ENCODE assay signal across 1 cellular context in genomic region chr2:27628767-27629709, GRCh38.
TF ChIP-seq lines count a peak whose summit lies in the region.

CCDC121 (minus strand) TSS chr2:27629012; CDS start chr2:27627799, 1,213 bp downstream.
GPN1 (plus strand) TSS chr2:27629050; CDS start chr2:27629059, 9 bp downstream.

TF ChIP-seq in K562, 482 proteins besides CTCF, POLR2A, EP300 and RAD21 (continued from another document and continues in another):
- TF ChIP-seq HBP1 (CRISPR knock-in tag; IDR thresholded peaks at IDR 0.05) (no peak), HDAC3 (IDR thresholded peaks at IDR 0.05; ENCODE audit: borderline replicate concordance, partially characterized antibody) (peak; percentile 25), KAT2B (IDR thresholded peaks at IDR 0.05; ENCODE audit: low read depth, low read length) (no peak), ZNF165 (CRISPR knock-in tag; IDR thresholded peaks at IDR 0.05; ENCODE audit: borderline replicate concordance) (no peak), ZNF436 (CRISPR knock-in tag; IDR thresholded peaks at IDR 0.05) (no peak), TBP (optimal IDR thresholded peaks at IDR 0.05; ENCODE audit: low read depth, low read length) (peak; percentile 86), RB1 (IDR thresholded peaks at IDR 0.05; ENCODE audit: low read depth) (peak; percentile 74; the same call in 1 of the 2 replicates), ATF2 (CRISPR knock-in tag; IDR thresholded peaks at IDR 0.05) (no peak), CREB1 (IDR thresholded peaks at IDR 0.05) (no peak; the same call in 1 of the 2 replicates), CREB1 (CRISPR knock-in tag; IDR thresholded peaks at IDR 0.05) (0 out of 2 replicates have a peak, but pooled peaks have one; percentile 55), RFX1 (IDR thresholded peaks at IDR 0.05) (peak; percentile 87), RNF219 (CRISPR knock-in tag; IDR thresholded peaks at IDR 0.05) (no peak), RBM25 (IDR thresholded peaks at IDR 0.05; ENCODE audit: low read depth, low read length, severe bottlenecking) (no peak), TEAD1 (CRISPR knock-in tag; IDR thresholded peaks at IDR 0.05) (peak in 1 of 2 experiments; percentile 35; a peak in 1 of 4 replicates), ETV1 (tag; conservative IDR thresholded peaks at IDR 0.05; ENCODE audit: low read depth) (peak; percentile 60; the same call in 1 of the 2 replicates), POU5F1 (IDR thresholded peaks at IDR 0.05; ENCODE audit: borderline replicate concordance, low read depth, low read length, partially characterized antibody) (no peak), PBX2 (CRISPR knock-in tag; IDR thresholded peaks at IDR 0.05; ENCODE audit: low read depth) (no peak), PBX2 (tag; conservative IDR thresholded peaks at IDR 0.05; ENCODE audit: low read depth) (no peak), CREB3L1 (IDR thresholded peaks at IDR 0.05; ENCODE audit: borderline replicate concordance, low read depth) (peak; percentile 80), NCOA4 (IDR thresholded peaks at IDR 0.05; ENCODE audit: partially characterized antibody) (no peak), MNT (conservative IDR thresholded peaks at IDR 0.05) (peak; percentile 82 to 95), NRF1 (conservative IDR thresholded peaks at IDR 0.05 in 1 of 2, IDR thresholded peaks at IDR 0.05 in 1 of 2) (peak in 1 of 2 experiments; percentile 34; a peak in 3 of 4 replicates), BRD4 (IDR thresholded peaks at IDR 0.05) (no peak), ATF4 (CRISPR knock-in tag; IDR thresholded peaks at IDR 0.05) (no peak), ERF (CRISPR knock-in tag; IDR thresholded peaks at IDR 0.05) (peak; percentile 49; the same call in 1 of the 2 replicates), SIX5 (IDR thresholded peaks at IDR 0.05; ENCODE audit: borderline replicate concordance in 1 of 2, insufficient read depth in 1 of 2, low read depth in 1 of 2, low read length in 2 of 2) (no peak), ZKSCAN1 (IDR thresholded peaks at IDR 0.05; ENCODE audit: low read depth, low read length) (peak; percentile 68; the same call in 1 of the 2 replicates), ZBTB33 (CRISPR knock-in tag; IDR thresholded peaks at IDR 0.05) (peak; percentile 17; the same call in 1 of the 2 replicates), CBFB (CRISPR knock-in tag; IDR thresholded peaks at IDR 0.05) (0 out of 2 replicates have a peak, but pooled peaks have one; percentile 13), PREB (CRISPR knock-in tag; IDR thresholded peaks at IDR 0.05) (no peak), ATF1 (CRISPR knock-in tag; IDR thresholded peaks at IDR 0.05) (no peak), ATF1 (tag; IDR thresholded peaks at IDR 0.05) (peak; percentile 76), NFXL1 (CRISPR knock-in tag; IDR thresholded peaks at IDR 0.05) (no peak), RBFOX2 (IDR thresholded peaks at IDR 0.05; ENCODE audit: low read depth, low read length) (peak; percentile 91), MAZ (CRISPR knock-in tag; conservative IDR thresholded peaks at IDR 0.05 in 1 of 2, IDR thresholded peaks at IDR 0.05 in 1 of 2) (peak; percentile 66 to 70; a peak in 3 of 4 replicates), EP400 (IDR thresholded peaks at IDR 0.05) (peak; percentile 90), CTBP1 (IDR thresholded peaks at IDR 0.05; ENCODE audit: borderline replicate concordance) (peak; percentile 62; the same call in 1 of the 2 replicates), CXXC5 (CRISPR knock-in tag; IDR thresholded peaks at IDR 0.05) (peak; percentile 52), HMGN3 (IDR thresholded peaks at IDR 0.05; ENCODE audit: borderline replicate concordance, extremely low read depth, insufficient read length, low read depth, low read length) (peak; percentile 38), SNIP1 (IDR thresholded peaks at IDR 0.05; ENCODE audit: low read depth) (no peak; the same call in 1 of the 2 replicates), NBN (IDR thresholded peaks at IDR 0.05; ENCODE audit: low read depth) (no peak; the same call in 1 of the 2 replicates), PHF20 (IDR thresholded peaks at IDR 0.05; ENCODE audit: partially characterized antibody) (peak; percentile 97), NONO (IDR thresholded peaks at IDR 0.05; ENCODE audit: low read depth in 2 of 2, low read length in 1 of 2) (0 out of 4 replicates have a peak, but pooled peaks of 1 of the 2 experiments have one; percentile 18), SMARCA4 (IDR thresholded peaks at IDR 0.05) (0 out of 2 replicates have a peak, but pooled peaks have one; percentile 7), RCOR1 (IDR thresholded peaks at IDR 0.05; ENCODE audit: borderline replicate concordance in 1 of 2, low read depth in 2 of 2, low read length in 2 of 2) (peak in 1 of 2 experiments; percentile 42; a peak in 1 of 4 replicates), TFAP4 (CRISPR knock-in tag; IDR thresholded peaks at IDR 0.05; ENCODE audit: borderline replicate concordance) (peak; percentile 88; the same call in 1 of the 2 replicates)
